In the genomic region with DNA sequence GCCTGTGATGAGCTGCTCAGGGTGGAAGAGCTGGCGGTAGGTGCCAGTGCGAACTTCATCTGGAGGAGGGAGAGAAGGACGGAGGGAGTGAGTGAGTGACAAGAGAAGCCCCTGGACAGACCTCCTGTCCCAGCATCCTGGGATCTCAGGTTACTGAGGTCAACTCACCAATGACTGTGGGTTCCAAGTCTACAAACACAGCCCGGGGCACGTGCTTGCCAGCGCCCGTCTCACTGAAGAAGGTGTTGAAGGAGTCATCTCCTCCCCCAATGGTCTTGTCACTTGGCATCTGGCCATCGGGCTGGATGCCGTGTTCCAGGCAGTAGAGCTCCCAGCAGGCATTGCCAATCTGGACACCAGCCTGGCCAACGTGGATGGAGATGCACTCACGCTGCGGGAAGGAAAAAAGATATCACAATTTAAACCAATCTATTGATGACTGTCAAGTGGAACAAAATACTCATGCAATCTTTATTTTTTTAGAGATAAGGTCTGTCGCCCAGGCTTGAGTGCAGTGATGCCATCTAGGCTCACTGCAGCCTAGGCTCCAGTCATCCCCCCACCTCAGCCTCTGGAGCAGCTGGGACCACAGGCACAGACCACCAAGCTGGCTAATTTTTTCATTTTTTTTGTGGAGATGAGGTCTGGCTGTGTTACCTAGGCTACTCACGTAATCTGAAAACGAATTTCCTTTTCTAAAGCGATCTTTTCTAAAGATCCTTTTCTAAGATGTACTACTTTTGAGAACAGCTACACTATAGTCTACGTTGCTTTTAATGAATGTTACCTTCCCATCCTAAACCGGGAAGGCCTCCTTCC, we compare ENCODE assay signal across 8 cellular contexts. TPM values are rescaled to one million over a fixed set of nuclear protein-coding genes. Genes with fewer than 3 reads are reported as not detected.
DNase-seq lines count a peak whose midpoint lies in the region; ATAC-seq, FAIRE-seq and TF ChIP-seq lines count a peak whose summit lies in the region.

No MANE protein-coding gene starts in this region.

- H3K27ac Mint-ChIP-seq in activated CD4-positive, alpha-beta T cell treated with anti-CD3 and anti-CD28 coated beads for 36 hours = peak overlapping the region; percentile 97

- H3K4me3 Mint-ChIP-seq in activated CD4-positive, alpha-beta T cell treated with anti-CD3 and anti-CD28 coated beads for 36 hours = peak overlapping the region; percentile 99

- peaks cover 40% of the 10 kb centered on the region for H3K36me3 Mint-ChIP-seq in activated CD4-positive, alpha-beta T cell treated with anti-CD3 and anti-CD28 coated beads for 36 hours (ENCODE audit: low read depth)

- in situ Hi-C loops in KBM-7 (cut with MboI; ENCODE audit: low pct_unique_long_range_greater_than_20kb, low sequenced_read_pairs) = no loop called here

- no peaks in the 10 kb centered on the region for H3K9me3 Mint-ChIP-seq in activated CD4-positive, alpha-beta T cell treated with anti-CD3 and anti-CD28 coated beads for 36 hours (ENCODE audit: low read depth)

- peaks cover 5 to 18% of the 10 kb centered on the region in 2 donors for H3K4me1 ChIP-seq in kidney (ENCODE audit: control insufficient read depth in 1 of 2, insufficient read depth in 1 of 2, low read depth in 1 of 2, low read length in 2 of 2)

- POLR2A ChIA-PET in activated CD4-positive, alpha-beta T cell treated with anti-CD3 and anti-CD28 coated beads for 36 hours (lab: Charles Lee) = interaction anchor here (1.3 to 4.2 kb wide), 8 partner anchors 19 to 193 kb away, joined by 4 to 47 read pairs (median 7); a partner anchor contains a TSS

- peaks cover 44% of the 10 kb centered on the region for H3K4me1 Mint-ChIP-seq in activated CD4-positive, alpha-beta T cell treated with anti-CD3 and anti-CD28 coated beads for 36 hours

- H3K27ac ChIP-seq in angular gyrus (ENCODE audit: low read depth, low read length) = peak overlapping the region; percentile 99
- peak overlapping the region; percentile 99 to 100 for H3K27ac ChIP-seq in kidney (ENCODE audit: low read depth in 2 of 2, low read length in 2 of 2)
- H3K27ac ChIP-seq in temporal lobe (ENCODE audit: low read depth, low read length) = peak overlapping the region; percentile 98

- no peaks in the 10 kb centered on the region for H3K9me3 ChIP-seq in kidney (ENCODE audit: control insufficient read depth in 1 of 2, low read length in 2 of 2)

- peak overlapping the region; percentile 94 to 99 for H3K4me3 ChIP-seq in kidney (ENCODE audit: low read length in 2 of 2)

- no peak for FAIRE-seq in kidney (lab: Jason Lieb, UNC)

- DNase-seq in activated CD4-positive, alpha-beta T cell treated with anti-CD3 and anti-CD28 coated beads for 36 hours = peak; percentile 20
- no peak for DNase-seq in activated CD4-positive, alpha-beta T cell treated with anti-CD3 and anti-CD28 coated beads, Interleukin-2, amount 50 U/mL, for 1 hour
- no peak for DNase-seq in kidney
- DNase-seq in KBM-7 = no peak
- DNase-seq in AG08396 (ENCODE audit: low spot score) = no peak

- no peak for TF ChIP-seq CTCF in kidney (IDR thresholded peaks at IDR 0.05; ENCODE audit: borderline replicate concordance, extremely low read depth, insufficient read depth)

- peak overlapping the region in 1 of 2 donors; percentile 38 for H3K9ac ChIP-seq in kidney (ENCODE audit: low read length in 2 of 2)

- H3K27me3 Mint-ChIP-seq in activated CD4-positive, alpha-beta T cell treated with anti-CD3 and anti-CD28 coated beads for 36 hours = no peaks in the 10 kb centered on the region

- H3K36me3 ChIP-seq in kidney (ENCODE audit: control insufficient read depth in 1 of 2, insufficient read depth in 2 of 2, low read length in 2 of 2) = peaks cover 11 to 27% of the 10 kb centered on the region in 2 donors

- intact Hi-C loops in activated CD4-positive, alpha-beta T cell treated with anti-CD3 and anti-CD28 coated beads for 36 hours (cut with DNase I, micrococcal nuclease) = loop anchor here (1.0 to 10.0 kb wide), 15 partner anchors 18 to 932 kb away; a partner anchor contains a TSS
- intact Hi-C loops in kidney (cut with DNase I) = loop anchor here (10.0 kb wide), 1 partner anchor 65 kb away; a partner anchor contains a TSS

- ATAC-seq in activated CD4-positive, alpha-beta T cell treated with anti-CD3 and anti-CD28 coated beads for 36 hours = no peak
- ATAC-seq in GM21381 (IDR thresholded peaks at IDR 0.05; ENCODE audit: unreplicated experiment) = no peak

- CTCF ChIA-PET in activated CD4-positive, alpha-beta T cell treated with anti-CD3 and anti-CD28 coated beads for 36 hours (lab: Charles Lee) = interaction anchor here (0.7 to 2.1 kb wide), 16 partner anchors 9 to 107 kb away, joined by 3 to 10 read pairs (median 4); a partner anchor contains a TSS

RNA-seq across cellular contexts. Expression of a gene that starts 1.7 kb away (rescaled TPM):
- total RNA-seq in activated CD4-positive, alpha-beta T cell treated with anti-CD3 and anti-CD28 coated beads for 36 hours = 1,000 to 10,000 TPM; 2,393 to 2,425 TPM
- total RNA-seq in kidney = 537 TPM
- polyA plus RNA-seq in kidney (ENCODE audit: insufficient read depth, low read depth, low replicate concordance) = 533 TPM
- 782 TPM for total RNA-seq in temporal lobe

RNA-seq across cellular contexts. Expression of a gene that starts 18.9 kb away (rescaled TPM):
- 10 to 100 TPM; 45.0 to 48.0 TPM for total RNA-seq in activated CD4-positive, alpha-beta T cell treated with anti-CD3 and anti-CD28 coated beads for 36 hours
- 64.8 TPM for total RNA-seq in kidney
- polyA plus RNA-seq in kidney (ENCODE audit: insufficient read depth, low read depth, low replicate concordance) = 21.2 TPM
- 59.5 TPM for total RNA-seq in temporal lobe

RNA-seq across cellular contexts. Expression of a gene that starts 34.9 kb away (rescaled TPM):
- total RNA-seq in activated CD4-positive, alpha-beta T cell treated with anti-CD3 and anti-CD28 coated beads for 36 hours = not detected
- total RNA-seq in kidney = 1.6 TPM
- 0.54 TPM for polyA plus RNA-seq in kidney (ENCODE audit: insufficient read depth, low read depth, low replicate concordance)
- total RNA-seq in temporal lobe = under 0.01 TPM

RNA-seq across cellular contexts. Expression of a gene that starts 59.3 kb away (rescaled TPM):
- total RNA-seq in activated CD4-positive, alpha-beta T cell treated with anti-CD3 and anti-CD28 coated beads for 36 hours = 10 to 100 TPM; 75.7 to 98.5 TPM
- 94.3 TPM for total RNA-seq in kidney
- 128 TPM for polyA plus RNA-seq in kidney (ENCODE audit: insufficient read depth, low read depth, low replicate concordance)
- total RNA-seq in temporal lobe = 6,946 TPM

RNA-seq across cellular contexts. Expression of a gene that starts 59.8 kb away (rescaled TPM):
- 10 to 100 TPM in 1 of 2 experiments, 1 to 10 TPM in 1; 6.7 to 13.3 TPM for total RNA-seq in activated CD4-positive, alpha-beta T cell treated with anti-CD3 and anti-CD28 coated beads for 36 hours
- 0.69 TPM for total RNA-seq in kidney
- 0.52 TPM for polyA plus RNA-seq in kidney (ENCODE audit: insufficient read depth, low read depth, low replicate concordance)
- total RNA-seq in temporal lobe = 0.49 TPM
